7 cellular contexts compared by ENCODE assay signal in genomic region chr1:205750683-205751651, GRCh38. TPM values are rescaled to one million over a fixed set of nuclear protein-coding genes. Genes with fewer than 3 reads are reported as not detected.
A peak's percentile ranks its signal among the peaks of the same experiment; 100 is the strongest.
DNase-seq lines count a peak whose midpoint lies in the region; FAIRE-seq and TF ChIP-seq lines count a peak whose summit lies in the region.

No MANE protein-coding gene starts in this region.

- peak overlapping the region; percentile 98 for H3K4me3 Mint-ChIP-seq in neural crest cell

- H3K27me3 ChIP-seq in OCI-LY1 (ENCODE audit: insufficient read depth, low read length) (no peaks in the 10 kb centered on the region), ectodermal cell (ENCODE audit: control insufficient read depth, insufficient read depth, low read length, poor library complexity, severe bottlenecking) (no peaks in the 10 kb centered on the region)

- peak overlapping the region; percentile 87 for H3K4me2 ChIP-seq in OCI-LY1 (ENCODE audit: low read length)

- peak; percentile 85 for FAIRE-seq in GM12892 (lab: Jason Lieb, UNC)

- peaks cover 36% of the 10 kb centered on the region for H3K79me2 ChIP-seq in OCI-LY1 (ENCODE audit: insufficient read depth, low read length)

- TF ChIP-seq POLR2A in GM12892 (IDR thresholded peaks at IDR 0.05; ENCODE audit: low read depth, low read length): no peak

- peak overlapping the region; percentile 74 for H3K4me3 ChIP-seq in OCI-LY1 (ENCODE audit: low read depth, low read length, poor library complexity, severe bottlenecking)
- peak overlapping the region; percentile 97 for H3K4me3 ChIP-seq in ectodermal cell (ENCODE audit: insufficient read depth, low read depth, low read length)

- no peak for TF ChIP-seq CTCF in OCI-LY1 (IDR thresholded peaks at IDR 0.05; ENCODE audit: low read length)
- no peak for TF ChIP-seq CTCF in neural crest cell (conservative IDR thresholded peaks at IDR 0.05)

- peak overlapping the region; percentile 97 for H3K27ac Mint-ChIP-seq in neural crest cell (ENCODE audit: unreplicated experiment)

- whole genome bisulfite sequencing in ectodermal cell, 2 experiments: 78 to 79% methylated on average over 14 of the region's 14 CpGs

- H3K27ac ChIP-seq in OCI-LY1 (ENCODE audit: low read depth, low read length, poor library complexity, severe bottlenecking): peak overlapping the region; percentile 70
- H3K27ac ChIP-seq in ectodermal cell (ENCODE audit: insufficient read depth, low read depth, low read length, poor library complexity, severe bottlenecking): peak overlapping the region; percentile 87

- peaks cover 4% of the 10 kb centered on the region for H4K20me1 ChIP-seq in OCI-LY1 (ENCODE audit: insufficient read depth, low read length)

- no peak for DNase-seq in GM12892 (ENCODE audit: insufficient read length)
- DNase-seq in neural crest cell (ENCODE audit: low read depth, low spot score): no peak
- no peak for DNase-seq in cerebellar nuclear complex (lab: John Stamatoyannopoulos, UW)
- no peak for DNase-seq in amygdala (lab: John Stamatoyannopoulos, UW)
- no peak for DNase-seq in ecto neural progenitor cell (ENCODE audit: low spot score)

- no peaks in the 10 kb centered on the region for H3K9me2 ChIP-seq in OCI-LY1 (ENCODE audit: low read depth, low read length)

- H3K36me3 Mint-ChIP-seq in neural crest cell (ENCODE audit: low read depth): peaks cover 4% of the 10 kb centered on the region

- peak overlapping the region; percentile 62 for H3K9ac ChIP-seq in OCI-LY1 (ENCODE audit: low read length)

- H3K9me3 ChIP-seq in OCI-LY1 (ENCODE audit: low read length) (no peaks in the 10 kb centered on the region), ectodermal cell (ENCODE audit: control insufficient read depth, low read length) (no peaks in the 10 kb centered on the region)

- peaks cover 32% of the 10 kb centered on the region for H3K27me3 Mint-ChIP-seq in neural crest cell (ENCODE audit: low read depth)

- peaks cover 31% of the 10 kb centered on the region; the same call in 1 of the 2 replicates for H3K36me3 ChIP-seq in OCI-LY1 (ENCODE audit: insufficient read depth, low read length)
- no peaks in the 10 kb centered on the region for H3K36me3 ChIP-seq in ectodermal cell (ENCODE audit: control insufficient read depth, insufficient read depth, low read length)

- H3K4me1 ChIP-seq in OCI-LY1 (ENCODE audit: insufficient read depth, low read length, severe bottlenecking) (peaks cover 32% of the 10 kb centered on the region), ectodermal cell (ENCODE audit: control insufficient read depth, insufficient read depth, low read length) (peaks cover 8% of the 10 kb centered on the region)

- no peaks in the 10 kb centered on the region for H3F3A ChIP-seq in OCI-LY1 (ENCODE audit: insufficient read depth, low read length)

- H3K4me1 Mint-ChIP-seq in neural crest cell: peaks cover 39% of the 10 kb centered on the region

- no peaks in the 10 kb centered on the region for H3K9me3 Mint-ChIP-seq in neural crest cell

- H2AFZ ChIP-seq in OCI-LY1 (ENCODE audit: low read length): peak overlapping the region; percentile 94

RNA-seq across cellular contexts. Expression of gene NUCKS1, which starts 1.0 kb away (rescaled TPM):
- polyA plus RNA-seq in GM12892 (2012; ENCODE audit: missing spikeins): 56.8 TPM
- polyA plus RNA-seq in ectodermal cell (2013, experiment 1 of 4): 455 TPM
- 448 TPM for polyA plus RNA-seq in ectodermal cell (2013, experiment 2 of 4)
- 311 TPM for polyA plus RNA-seq in ectodermal cell (2013, experiment 3 of 4)
- polyA plus RNA-seq in ectodermal cell (2013, experiment 4 of 4): 357 TPM
- total RNA-seq in neural crest cell: 440 and 491 TPM in 2 replicates

RNA-seq across cellular contexts. Expression of gene RAB29, which starts 24.3 kb away (rescaled TPM):
- 14.0 TPM for polyA plus RNA-seq in GM12892 (2012; ENCODE audit: missing spikeins)
- polyA plus RNA-seq in ectodermal cell (2013, experiment 1 of 4): 7.4 TPM
- polyA plus RNA-seq in ectodermal cell (2013, experiment 2 of 4): 6.0 TPM
- polyA plus RNA-seq in ectodermal cell (2013, experiment 3 of 4): 5.3 TPM
- polyA plus RNA-seq in ectodermal cell (2013, experiment 4 of 4): 5.7 TPM
- total RNA-seq in neural crest cell: 8.8 and 9.0 TPM in 2 replicates
